ENCODE assay signal across 8 cellular contexts in the genomic region with DNA sequence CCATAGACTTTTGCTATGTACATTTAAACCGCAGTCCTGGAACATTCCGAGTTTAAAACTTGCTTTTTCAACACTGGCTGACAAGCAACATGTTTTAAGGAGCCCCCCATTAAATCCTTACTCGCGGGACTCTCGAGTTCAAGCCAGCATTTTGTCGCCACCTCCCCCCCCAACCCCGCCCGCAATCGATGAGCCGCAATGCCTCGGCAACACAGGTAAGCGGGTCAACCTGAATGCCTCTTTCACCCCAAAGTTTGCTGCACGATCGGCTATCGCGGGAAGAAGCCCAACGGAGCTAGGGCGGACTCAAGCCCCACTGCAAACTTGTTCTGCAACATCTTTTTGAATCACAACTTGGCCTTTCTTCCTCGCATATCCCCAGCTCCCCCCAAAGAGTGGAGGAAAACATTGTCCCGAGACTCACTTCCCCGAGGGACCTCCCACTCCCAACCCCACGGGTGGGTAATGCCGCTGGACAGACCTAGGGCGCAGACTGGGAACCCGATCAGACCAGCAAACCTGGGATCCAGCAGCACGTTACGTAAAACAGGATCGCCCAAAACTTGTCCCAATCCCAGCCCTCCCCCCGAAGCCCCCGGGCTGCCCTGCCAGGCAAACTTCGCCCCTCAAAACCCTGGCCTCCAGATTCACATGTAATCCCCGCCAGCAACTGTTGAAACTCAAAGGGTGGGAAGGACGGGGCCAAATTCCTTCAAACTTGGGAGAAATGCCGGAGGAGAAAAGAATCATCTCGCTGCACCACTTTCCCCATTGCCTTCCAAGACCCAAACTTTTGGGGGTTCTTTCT. TPM values are rescaled to one million over a fixed set of nuclear protein-coding genes. Genes with fewer than 3 reads are reported as not detected.
DNase-seq lines count a peak whose midpoint lies in the region; ATAC-seq and TF ChIP-seq lines count a peak whose summit lies in the region.

No MANE protein-coding gene starts in this region.

- no peak for DNase-seq in NT2/D1 (ENCODE audit: low read depth, low spot score)
- no peak for DNase-seq in chondrocyte (ENCODE audit: low spot score)
- DNase-seq in midbrain (lab: John Stamatoyannopoulos, UW): peak; percentile 69
- peak; percentile 44 to 49 for DNase-seq in uterus
- DNase-seq in foreskin melanocyte: no peak
- no peak for DNase-seq in cerebellar nuclear complex (lab: John Stamatoyannopoulos, UW)

- H3K27me3 ChIP-seq in NT2/D1 (ENCODE audit: insufficient read depth, insufficient read length) (no peaks in the 10 kb centered on the region), uterus (no peaks in the 10 kb centered on the region)

- no peak for ATAC-seq in HG03442 (IDR thresholded peaks at IDR 0.05; ENCODE audit: unreplicated experiment)

- H3K27ac Mint-ChIP-seq in chondrocyte (ENCODE audit: unreplicated experiment): peak overlapping the region; percentile 99

- H3K36me3 ChIP-seq in ES-I3 (ENCODE audit: insufficient read depth, low read length): peaks cover 21% of the 10 kb centered on the region
- peaks cover 44% of the 10 kb centered on the region for H3K36me3 ChIP-seq in NT2/D1 (ENCODE audit: insufficient read depth, insufficient read length, low read length)
- H3K36me3 ChIP-seq in uterus: no peaks in the 10 kb centered on the region

- H3K36me3 Mint-ChIP-seq in chondrocyte (ENCODE audit: low read depth): peaks cover 38% of the 10 kb centered on the region

- H3K9me3 ChIP-seq in ES-I3 (ENCODE audit: control insufficient read depth, insufficient read depth, low read length) (no peaks in the 10 kb centered on the region), NT2/D1 (ENCODE audit: insufficient read depth, low read length) (no peaks in the 10 kb centered on the region), uterus (no peaks in the 10 kb centered on the region)

- peak overlapping the region; percentile 96 to 99 for H3K27ac ChIP-seq in uterus

- H3K27me3 Mint-ChIP-seq in chondrocyte (ENCODE audit: low read depth): no peaks in the 10 kb centered on the region

- no peak for TF ChIP-seq POLR2A in uterus (IDR thresholded peaks at IDR 0.05)

- peak overlapping the region; percentile 90 for H3K4me3 Mint-ChIP-seq in chondrocyte (ENCODE audit: unreplicated experiment)

- H3K4me1 Mint-ChIP-seq in chondrocyte (ENCODE audit: low read depth): peaks cover 62% of the 10 kb centered on the region

- peaks cover 14% of the 10 kb centered on the region for H3K4me1 ChIP-seq in ES-I3 (ENCODE audit: insufficient read depth, low read length)
- peaks cover 6% of the 10 kb centered on the region for H3K4me1 ChIP-seq in NT2/D1 (ENCODE audit: insufficient read depth, insufficient read length)
- no peaks in the 10 kb centered on the region for H3K4me1 ChIP-seq in uterus

- peak overlapping the region; percentile 97 for H3K9ac ChIP-seq in ES-I3 (ENCODE audit: low read depth, low read length)
- peak overlapping the region; percentile 94 for H3K9ac ChIP-seq in NT2/D1 (ENCODE audit: insufficient read length, low read depth)

- peak overlapping the region; percentile 95 for H3K4me3 ChIP-seq in NT2/D1 (ENCODE audit: insufficient read length, low read depth)
- H3K4me3 ChIP-seq in uterus: peak overlapping the region; percentile 78 to 96

- intact Hi-C loops in uterus (cut with DNase I; ENCODE audit: low total_unique reads): no loop called here

- H3K9me3 Mint-ChIP-seq in chondrocyte (ENCODE audit: low read depth): no peaks in the 10 kb centered on the region

- TF ChIP-seq CTCF in chondrocyte (IDR thresholded peaks at IDR 0.05): no peak
- no peak for TF ChIP-seq CTCF in uterus (IDR thresholded peaks at IDR 0.05)

RNA-seq across cellular contexts. Expression of gene ZFP36L1, which starts 0.6 kb away (rescaled TPM):
- total RNA-seq in chondrocyte (82.5 to 195 TPM (median 180 TPM) in 3 replicates), uterus (100 to 1,000 TPM; 170 to 564 (median 315) TPM)

Comparison
In these comparisons a context has a peak if more than half of its experiments do, and no peak if none do; other contexts are left out.
1. DNase-seq: peak in midbrain (single experiment) and uterus (2 of 2); none in NT2/D1 (single experiment), chondrocyte (single experiment), foreskin melanocyte (single experiment) and cerebellar nuclear complex (0 of 2).